11 cellular contexts compared by ENCODE assay signal in genomic region chr4:101259876-101260275, GRCh38.
A peak's percentile ranks its signal among the peaks of the same experiment; 100 is the strongest.
DNase-seq lines count a peak whose midpoint lies in the region; ATAC-seq, FAIRE-seq and TF ChIP-seq lines count a peak whose summit lies in the region.
"Had no signal": no experiment of that assay in that cellular context is flagged by ENCODE, and none has a peak within 500 bp of the region (broad histone marks: within the 10 kb centered on the region; RNA-seq: fewer than 3 reads in every experiment).

No MANE protein-coding gene starts in this region.

- H4K20me1 ChIP-seq in GM12878 (ENCODE audit: control insufficient read depth, insufficient read depth) = no peaks in the 10 kb centered on the region; the same call in 1 of the 2 replicates

- H3K4me3 ChIP-seq in GM12878 = no peak overlapping the region
- H3K4me3 ChIP-seq: smooth muscle cell had no signal

- H2AFZ ChIP-seq in GM12878 (ENCODE audit: control insufficient read depth, low read depth, low read length) = no peak overlapping the region

- POLR2A ChIA-PET in GM12878 (lab: Charles Lee) = no interaction called here

- no TSS peak for BruUV-seq in GM12878 (replicated peaks; lab: Mats Ljungman, UMichigan)

- no peak overlapping the region for H3K27ac ChIP-seq in GM12878 (ENCODE audit: control insufficient read depth, insufficient read depth)

- TF ChIP-seq CTCF in GM12878 (IDR thresholded peaks at IDR 0.05 in 2 of 3, conservative IDR thresholded peaks at IDR 0.05 in 1 of 3; ENCODE audit: control insufficient read depth in 2 of 3, extremely low read depth in 1 of 3, insufficient read depth in 1 of 3, low read depth in 3 of 3, low read length in 3 of 3) = no peak

- FAIRE-seq in GM18507 (lab: Jason Lieb, UNC) (peak; percentile 79), GM12878 (lab: Jason Lieb, UNC) (peak; percentile 72)

- 0% methylated on average over 4 of the region's 4 CpGs for WGBS in GM12878 (ENCODE audit: insufficient coverage, insufficient replicate concordance, low lambda C conversion rate, missing lambda C conversion rate)

- RAD21 ChIA-PET in GM12878 (lab: Charles Lee; ENCODE audit: unreplicated experiment) = no interaction called here

- SMC1A ChIA-PET in GM12878 (lab: Charles Lee; ENCODE audit: uncharacterized antibody, unreplicated experiment) = interaction anchor here (0.6 to 1.0 kb wide), 2 partner anchors 46 to 75 kb away, joined by 3 to 4 read pairs; no protein-coding TSS in a partner anchor

- TF ChIP-seq EP300 in GM12878 (IDR thresholded peaks at IDR 0.05; ENCODE audit: borderline replicate concordance in 1 of 2, control insufficient read depth in 1 of 2, low read depth in 2 of 2, low read length in 2 of 2) = no peak

- ATAC-seq in GM21360 (IDR thresholded peaks at IDR 0.05; ENCODE audit: unreplicated experiment) (peak; percentile 95), HG03064 (IDR thresholded peaks at IDR 0.05; ENCODE audit: low read depth, unreplicated experiment) (peak; percentile 84), GM12878 (peak; percentile 60)
- ATAC-seq: activated naive CD8-positive, alpha-beta T cell treated with anti-CD3 and anti-CD28 coated beads, Interleukin-2, amount 50 U/mL, for 24 hours had no signal

- TF ChIP-seq RAD21 in GM12878 (IDR thresholded peaks at IDR 0.05; ENCODE audit: insufficient read depth, low read depth, low read length) = no peak

- CTCF ChIA-PET in GM12878 (lab: Yijun Ruan, JAX) = no interaction called here

- DNase-seq in GM18507 (ENCODE audit: extremely low spot score, insufficient read length, low read depth) = no peak
- peak; percentile 32 for DNase-seq in GM12878 (ENCODE audit: low read depth, low spot score)
- DNase-seq in GM19240 (ENCODE audit: insufficient read length, low spot score) = no peak
- no peak for DNase-seq in activated gamma-delta T cell (lab: John Stamatoyannopoulos, UW)
- no peak for DNase-seq in NCI-H82 (lab: John Stamatoyannopoulos, UW)
- no peak for DNase-seq in DMS114 treated with DMSO at 0.1 percent for 48 hours (lab: John Stamatoyannopoulos, UW; ENCODE audit: unreplicated experiment)
- DNase-seq: activated naive CD8-positive, alpha-beta T cell treated with anti-CD3 and anti-CD28 coated beads, Interleukin-2, amount 50 U/mL, for 24 hours; DMS79 treated with DMSO at 0.1 percent for 48 hours had no signal

- no peaks in the 10 kb centered on the region for H3K9me3 ChIP-seq in GM12878 (replicated peaks; ENCODE audit: control insufficient read depth, insufficient read depth, low read length)

- peaks cover 22% of the 10 kb centered on the region for H3K4me1 ChIP-seq in GM12878 (ENCODE audit: control insufficient read depth, insufficient read depth, low read length)

- no peaks in the 10 kb centered on the region for H3K79me2 ChIP-seq in GM12878 (ENCODE audit: control insufficient read depth, insufficient read depth, low read length)

- intact Hi-C loops in GM12878 (cut with micrococcal nuclease; ENCODE audit: unreplicated experiment) = no loop called here

- peak overlapping the region; percentile 57 for H3K4me2 ChIP-seq in GM12878 (ENCODE audit: control insufficient read depth, insufficient read depth)
- H3K4me2 ChIP-seq: smooth muscle cell had no signal

- no peak for TF ChIP-seq POLR2A in GM12878 (IDR thresholded peaks at IDR 0.05; ENCODE audit: low read depth, low read length)

- H3K27me3 ChIP-seq in GM12878 (replicated peaks in 1 of 2; ENCODE audit: control insufficient read depth in 2 of 2, insufficient read depth in 2 of 2, low read length in 1 of 2) = peaks cover 0 to 3% of the 10 kb centered on the region in 2 experiments; a peak in 1 of 4 replicates

- no peak overlapping the region for H3K9ac ChIP-seq in GM12878 (ENCODE audit: control insufficient read depth, insufficient read depth, low read length)

- no peaks in the 10 kb centered on the region for H3K36me3 ChIP-seq in GM12878 (ENCODE audit: control insufficient read depth in 2 of 2, insufficient read depth in 2 of 2, low read length in 1 of 2)

- in situ Hi-C loops in GM12878 (cut with MboI) = no loop called here

TF ChIP-seq in GM12878, 131 proteins besides CTCF, POLR2A, EP300 and RAD21 (continues in another document):
- TF ChIP-seq TARDBP (IDR thresholded peaks at IDR 0.05; ENCODE audit: borderline replicate concordance) (no peak), ATF2 (IDR thresholded peaks at IDR 0.05; ENCODE audit: low read length) (peak; percentile 52; the same call in 1 of the 2 replicates), ATF3 (IDR thresholded peaks at IDR 0.05; ENCODE audit: borderline replicate concordance, extremely low read depth, low read depth, low read length) (no peak), BCLAF1 (IDR thresholded peaks at IDR 0.05) (no peak), GABPA (IDR thresholded peaks at IDR 0.05; ENCODE audit: low read depth) (0 out of 2 replicates have a peak, but pooled peaks have one; percentile 20), JUNB (IDR thresholded peaks at IDR 0.05) (peak; percentile 70), E2F4 (IDR thresholded peaks at IDR 0.05; ENCODE audit: low read depth, low read length) (no peak), NFXL1 (IDR thresholded peaks at IDR 0.05; ENCODE audit: borderline replicate concordance) (no peak), MEF2A (IDR thresholded peaks at IDR 0.05; ENCODE audit: insufficient read depth, low read depth, low read length) (peak; percentile 88), FOXK2 (IDR thresholded peaks at IDR 0.05) (no peak), CBX5 (IDR thresholded peaks at IDR 0.05; ENCODE audit: low read depth) (peak; percentile 64; the same call in 1 of the 2 replicates), EED (IDR thresholded peaks at IDR 0.05; ENCODE audit: low read depth) (no peak), NFIC (IDR thresholded peaks at IDR 0.05; ENCODE audit: low read depth, low read length) (peak; percentile 32; the same call in 1 of the 2 replicates), TCF3 (IDR thresholded peaks at IDR 0.05; ENCODE audit: borderline replicate concordance, insufficient read depth, low read depth, low read length) (0 out of 2 replicates have a peak, but pooled peaks have one; percentile 34)
